ENCODE assay signal across 14 cellular contexts in the genomic region with DNA sequence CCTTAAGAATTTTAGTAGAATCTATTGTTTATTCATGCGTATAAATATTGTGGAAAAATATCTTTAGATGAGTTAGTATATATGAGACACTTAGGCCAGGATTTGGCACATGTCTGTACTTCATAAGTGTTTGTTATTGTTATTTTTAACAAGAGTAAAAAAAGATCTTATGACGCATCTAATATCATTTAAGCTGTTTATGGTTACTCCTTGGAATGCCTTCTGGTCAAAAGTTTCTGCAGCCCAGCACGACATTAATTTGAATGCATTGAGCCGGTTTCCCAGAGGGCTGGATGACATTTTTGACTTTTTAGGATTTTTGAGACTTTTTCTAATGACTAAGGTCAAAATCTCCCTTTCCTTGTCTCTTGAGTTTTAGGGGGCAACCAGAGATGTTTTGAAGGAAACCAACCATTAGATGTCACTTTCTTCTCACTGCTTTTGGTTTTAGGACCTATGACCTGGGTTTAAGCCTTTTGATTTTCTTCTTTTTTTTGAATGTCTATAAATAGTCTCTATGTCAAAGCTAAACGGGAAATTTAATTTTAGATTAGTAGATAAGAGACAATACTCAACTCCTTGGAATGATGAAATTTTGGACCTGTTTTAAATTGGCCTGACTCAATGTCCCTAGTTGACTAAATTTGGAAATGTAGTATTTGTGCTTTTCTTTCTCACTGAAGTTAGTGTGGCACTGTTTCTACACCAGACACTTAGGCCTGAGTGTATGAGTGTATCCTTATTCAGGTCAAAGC.
A peak's percentile ranks its signal among the peaks of the same experiment; 100 is the strongest.
DNase-seq lines count a peak whose midpoint lies in the region; ATAC-seq and TF ChIP-seq lines count a peak whose summit lies in the region.
"Had no signal": no experiment of that assay in that cellular context is flagged by ENCODE, and none has a peak within 500 bp of the region (broad histone marks: within the 10 kb centered on the region; RNA-seq: fewer than 3 reads in every experiment).

No MANE protein-coding gene starts in this region.

- H3K27me3 ChIP-seq in right atrium auricular region (no peaks in the 10 kb centered on the region), brain microvascular endothelial cell (replicated peaks) (no peaks in the 10 kb centered on the region), transverse colon (no peaks in the 10 kb centered on the region)

- TF ChIP-seq CTCF in right atrium auricular region (IDR thresholded peaks at IDR 0.05) (peak in 1 of 2 donors; percentile 31), brain microvascular endothelial cell (IDR thresholded peaks at IDR 0.05; ENCODE audit: low read depth, low read length, missing control alignments) (no peak), transverse colon (IDR thresholded peaks at IDR 0.05) (no peak)

- no peak for TF ChIP-seq POLR2A in transverse colon (IDR thresholded peaks at IDR 0.05)

- H3K4me1 ChIP-seq in right atrium auricular region (no peaks in the 10 kb centered on the region), transverse colon (no peaks in the 10 kb centered on the region)

- DNase-seq in Right ventricle myocardium superior: no peak
- no peak for DNase-seq in right atrium auricular region (ENCODE audit: low spot score)
- DNase-seq in brain microvascular endothelial cell: peak; percentile 20
- peak; percentile 35 for DNase-seq in hepatic stellate cell (ENCODE audit: low spot score)
- no peak for DNase-seq in transverse colon
- DNase-seq in NCI-H774 (lab: John Stamatoyannopoulos, UW): no peak
- no peak for DNase-seq in posterior cingulate gyrus
- DNase-seq: activated CD4-positive, alpha-beta T cell treated with anti-CD3 and anti-CD28 coated beads for 1 hour; activated naive CD8-positive, alpha-beta T cell treated with anti-CD3 and anti-CD28 coated beads for 36 hours; NCI-H1417 treated with DMSO at 0.1 percent for 48 hours; NCI-H446 treated with DMSO at 0.1 percent for 48 hours; PC-3; T-helper 1 cell had no signal

- TF ChIP-seq EP300 in transverse colon (IDR thresholded peaks at IDR 0.05; ENCODE audit: low read depth): no peak

- H3K27ac ChIP-seq in right atrium auricular region (peak overlapping the region in 1 of 2 donors; percentile 51), brain microvascular endothelial cell (peak overlapping the region; percentile 64), transverse colon (peak overlapping the region; percentile 13 to 41 (median 18))

- ATAC-seq in Right ventricle myocardium superior (ENCODE audit: poor library complexity) (peak; percentile 46), HG02981 (IDR thresholded peaks at IDR 0.05; ENCODE audit: unreplicated experiment) (no peak)
- ATAC-seq: PC-3 had no signal

- 55 to 56% methylated on average over 5 of the region's 5 CpGs for WGBS in transverse colon (ENCODE audit: low coverage in 1 of 2), 2 donors

- H3K9me3 ChIP-seq in right atrium auricular region (no peaks in the 10 kb centered on the region), transverse colon (no peaks in the 10 kb centered on the region)

- in situ Hi-C loops in brain microvascular endothelial cell (cut with HindIII; ENCODE audit: low pct_ligation_motif_present, low sequenced_read_pairs) (no loop called here), transverse colon (cut with MboI; ENCODE audit: low pct_ligation_motif_present in 1 of 4, low pct_unique_long_range_greater_than_20kb in 1 of 4, low sequenced_read_pairs in 3 of 4) (no loop called here)

- H3K4me3 ChIP-seq in right atrium auricular region (no peak overlapping the region), brain microvascular endothelial cell (ENCODE audit: low read depth, low read length) (no peak overlapping the region), transverse colon (no peak overlapping the region)

- intact Hi-C loops in Right ventricle myocardium superior (cut with DNase I): no loop called here
- intact Hi-C loops in transverse colon (cut with DNase I; ENCODE audit: low total_unique reads): no loop called here
- intact Hi-C loops in posterior cingulate gyrus (cut with DNase I): no loop called here

- H3K36me3 ChIP-seq in right atrium auricular region: no peaks in the 10 kb centered on the region
- no peaks in the 10 kb centered on the region for H3K36me3 ChIP-seq in brain microvascular endothelial cell (replicated peaks)
- H3K36me3 ChIP-seq in transverse colon: no peaks in the 10 kb centered on the region

Comparison
In these comparisons a context has a peak if more than half of its experiments do, and no peak if none do; other contexts are left out.
1. DNase-seq: peak in brain microvascular endothelial cell (single experiment) and hepatic stellate cell (single experiment); none in Right ventricle myocardium superior (single experiment), right atrium auricular region (single experiment), transverse colon (single experiment), NCI-H774 (single experiment) and posterior cingulate gyrus (0 of 10).